Comparison of ENCODE assay signal across 1 cellular context in genomic region chr12:9449657-9450126, GRCh38.
A peak's percentile ranks its signal among the peaks of the same experiment; 100 is the strongest.
TF ChIP-seq lines count a peak whose summit lies in the region.

No MANE protein-coding gene starts in this region.

TF ChIP-seq in HepG2, 621 proteins besides CTCF, POLR2A, EP300 and RAD21 (continued from another document):
- peak in 1 of 2 experiments; percentile 25; a peak in 3 of 4 replicates for TF ChIP-seq MAFK (conservative IDR thresholded peaks at IDR 0.05 in 1 of 2, IDR thresholded peaks at IDR 0.05 in 1 of 2; ENCODE audit: low read length in 2 of 2)
- TF ChIP-seq ZMYM4 (CRISPR knock-in tag; IDR thresholded peaks at IDR 0.05): peak; percentile 95
- TF ChIP-seq NFYB (CRISPR knock-in tag; IDR thresholded peaks at IDR 0.05): peak; percentile 83
- 0 out of 2 replicates have a peak, but pooled peaks have one; percentile 31 for TF ChIP-seq TGIF2 (CRISPR knock-in tag; IDR thresholded peaks at IDR 0.05)
- TF ChIP-seq, protein P1, sequence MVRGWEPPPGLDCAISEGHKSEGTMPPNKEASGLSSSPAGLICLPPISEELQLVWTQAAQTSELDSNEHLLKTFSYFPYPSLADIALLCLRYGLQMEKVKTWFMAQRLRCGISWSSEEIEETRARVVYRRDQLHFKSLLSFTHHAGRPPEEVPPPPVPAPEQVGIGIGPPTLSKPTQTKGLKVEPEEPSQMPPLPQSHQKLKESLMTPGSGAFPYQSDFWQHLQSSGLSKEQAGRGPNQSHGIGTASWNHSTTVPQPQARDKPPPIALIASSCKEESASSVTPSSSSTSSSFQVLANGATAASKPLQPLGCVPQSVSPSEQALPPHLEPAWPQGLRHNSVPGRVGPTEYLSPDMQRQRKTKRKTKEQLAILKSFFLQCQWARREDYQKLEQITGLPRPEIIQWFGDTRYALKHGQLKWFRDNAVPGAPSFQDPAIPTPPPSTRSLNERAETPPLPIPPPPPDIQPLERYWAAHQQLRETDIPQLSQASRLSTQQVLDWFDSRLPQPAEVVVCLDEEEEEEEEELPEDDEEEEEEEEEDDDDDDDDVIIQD (CRISPR knock-in tag; IDR thresholded peaks at IDR 0.05; ENCODE audit: low read depth): peak; percentile 24; the same call in 1 of the 2 replicates
- TF ChIP-seq SAP130 (CRISPR knock-in tag; IDR thresholded peaks at IDR 0.05; ENCODE audit: low read depth): 0 out of 2 replicates have a peak, but pooled peaks have one; percentile 19
- peak; percentile 91 for TF ChIP-seq ZBTB33 (CRISPR knock-in tag; IDR thresholded peaks at IDR 0.05)
- TF ChIP-seq POLR2AphosphoS5 (IDR thresholded peaks at IDR 0.05; ENCODE audit: low read depth, low read length): peak; percentile 51
